ENCODE assay signal across 19 cellular contexts in genomic region chr2:171813729-171814128, GRCh38.
A peak's percentile ranks its signal among the peaks of the same experiment; 100 is the strongest.
DNase-seq lines count a peak whose midpoint lies in the region; ATAC-seq and TF ChIP-seq lines count a peak whose summit lies in the region.
"Had no signal": no experiment of that assay in that cellular context is flagged by ENCODE, and none has a peak within 500 bp of the region (broad histone marks: within the 10 kb centered on the region; RNA-seq: fewer than 3 reads in every experiment).

No MANE protein-coding gene starts in this region.

- intact Hi-C loops in left ventricle myocardium inferior (cut with micrococcal nuclease) (loop anchor here (10.0 kb wide), 1 partner anchor 291 kb away; the partner anchor contains the start of gene DLX2), Right ventricle myocardium superior (cut with DNase I) (loop anchor here (10.0 kb wide), 1 partner anchor 291 kb away; the partner anchor contains the start of gene DLX2)

- ATAC-seq in Right ventricle myocardium superior (ENCODE audit: poor library complexity): no peak

- H3K27me3 Mint-ChIP-seq in chondrocyte (ENCODE audit: low read depth) (no peaks in the 10 kb centered on the region), neural crest cell (ENCODE audit: low read depth) (no peaks in the 10 kb centered on the region)
- H3K27me3 Mint-ChIP-seq: CD4-positive, CD25-positive, alpha-beta regulatory T cell had no signal

- no peaks in the 10 kb centered on the region for H3K27me3 ChIP-seq in left ventricle myocardium inferior (ENCODE audit: low read depth)
- H3K27me3 ChIP-seq: BE2C had no signal

- H3K4me3 Mint-ChIP-seq in chondrocyte (ENCODE audit: unreplicated experiment): no peak overlapping the region
- H3K4me3 Mint-ChIP-seq in neural crest cell: no peak overlapping the region
- H3K4me3 Mint-ChIP-seq: CD4-positive, CD25-positive, alpha-beta regulatory T cell had no signal

- CTCF ChIA-PET in HEK293T (lab: Yijun Ruan, JAX): interaction anchor here (0.6 to 1.0 kb wide), 3 partner anchors 18 to 300 kb away, joined by 4 to 9 read pairs (median 4); no protein-coding TSS in a partner anchor

- H3K36me3 Mint-ChIP-seq in chondrocyte (ENCODE audit: low read depth) (peaks cover 3% of the 10 kb centered on the region), neural crest cell (ENCODE audit: low read depth) (peaks cover 6% of the 10 kb centered on the region)

- peaks cover 7% of the 10 kb centered on the region for H3K4me1 ChIP-seq in left ventricle myocardium inferior
- H3K4me1 ChIP-seq: BE2C had no signal

- no peak overlapping the region for H3K27ac Mint-ChIP-seq in chondrocyte (ENCODE audit: unreplicated experiment)
- no peak overlapping the region for H3K27ac Mint-ChIP-seq in neural crest cell (ENCODE audit: unreplicated experiment)
- H3K27ac Mint-ChIP-seq: CD4-positive, CD25-positive, alpha-beta regulatory T cell had no signal

- DNase-seq in left ventricle myocardium inferior: no peak
- no peak for DNase-seq in Right ventricle myocardium superior
- DNase-seq in chondrocyte (ENCODE audit: low spot score): no peak
- no peak for DNase-seq in neural crest cell (ENCODE audit: low read depth, low spot score)
- no peak for DNase-seq in HEK293T (ENCODE audit: extremely low spot score)
- DNase-seq in NCI-H345 treated with DMSO at 0.1 percent for 48 hours (lab: John Stamatoyannopoulos, UW; ENCODE audit: unreplicated experiment): no peak
- no peak for DNase-seq in LoVo (ENCODE audit: low spot score)
- DNase-seq: BE2C; CD4-positive, CD25-positive, alpha-beta regulatory T cell; COR-L47; GF-D8; NCI-H1092 treated with DMSO at 0.1 percent for 48 hours; NCI-H146; NCI-H2029 treated with DMSO at 0.1 percent for 48 hours; NCI-H510A treated with DMSO at 0.1 percent for 48 hours; NCI-H774; OCI-M1; SHP77 treated with DMSO at 0.1 percent for 48 hours had no signal

- no peaks in the 10 kb centered on the region for H3K9me3 ChIP-seq in left ventricle myocardium inferior (replicated peaks)
- H3K9me3 ChIP-seq: BE2C, HAP-1 had no signal

- H3K4me1 Mint-ChIP-seq in chondrocyte (ENCODE audit: low read depth): peaks cover 10% of the 10 kb centered on the region
- no peaks in the 10 kb centered on the region for H3K4me1 Mint-ChIP-seq in neural crest cell

- no peak overlapping the region for H3K4me3 ChIP-seq in left ventricle myocardium inferior
- H3K4me3 ChIP-seq: HAP-1 had no signal

- peaks cover 30% of the 10 kb centered on the region for H3K36me3 ChIP-seq in left ventricle myocardium inferior
- H3K36me3 ChIP-seq: BE2C had no signal

- H3K9me3 Mint-ChIP-seq in chondrocyte (ENCODE audit: low read depth): no peaks in the 10 kb centered on the region
- no peaks in the 10 kb centered on the region for H3K9me3 Mint-ChIP-seq in neural crest cell
- H3K9me3 Mint-ChIP-seq: CD4-positive, CD25-positive, alpha-beta regulatory T cell had no signal

- H3K27ac ChIP-seq in left ventricle myocardium inferior (replicated peaks): peak overlapping the region; percentile 51

- POLR2A ChIA-PET in HEK293T (lab: Yijun Ruan, JAX): interaction anchor here (1.5 kb wide), 1 partner anchor 288 kb away, joined by 3 read pairs; no protein-coding TSS in a partner anchor

- no peak for TF ChIP-seq CTCF in left ventricle myocardium inferior (IDR thresholded peaks at IDR 0.05; ENCODE audit: borderline replicate concordance)
- TF ChIP-seq CTCF in chondrocyte (IDR thresholded peaks at IDR 0.05): peak; percentile 60
- peak; percentile 27 for TF ChIP-seq CTCF in neural crest cell (conservative IDR thresholded peaks at IDR 0.05)

TF ChIP-seq in HEK293T, 16 proteins besides CTCF, POLR2A, EP300 and RAD21:
- TF ChIP-seq NFRKB (IDR thresholded peaks at IDR 0.05): no peak
- no peak for TF ChIP-seq HDGF (IDR thresholded peaks at IDR 0.05; ENCODE audit: borderline replicate concordance)
- no peak for TF ChIP-seq LEF1 (IDR thresholded peaks at IDR 0.05; ENCODE audit: borderline replicate concordance)
- TF ChIP-seq TARDBP (IDR thresholded peaks at IDR 0.05): no peak
- no peak for TF ChIP-seq FOXM1 (IDR thresholded peaks at IDR 0.05; ENCODE audit: borderline replicate concordance)
- no peak for TF ChIP-seq ELF4 (IDR thresholded peaks at IDR 0.05)
- no peak for TF ChIP-seq BHLHE40 (IDR thresholded peaks at IDR 0.05; ENCODE audit: borderline replicate concordance)
- TF ChIP-seq FOXA1 (IDR thresholded peaks at IDR 0.05): no peak
